ENCODE assay signal across 23 cellular contexts in the genomic region with DNA sequence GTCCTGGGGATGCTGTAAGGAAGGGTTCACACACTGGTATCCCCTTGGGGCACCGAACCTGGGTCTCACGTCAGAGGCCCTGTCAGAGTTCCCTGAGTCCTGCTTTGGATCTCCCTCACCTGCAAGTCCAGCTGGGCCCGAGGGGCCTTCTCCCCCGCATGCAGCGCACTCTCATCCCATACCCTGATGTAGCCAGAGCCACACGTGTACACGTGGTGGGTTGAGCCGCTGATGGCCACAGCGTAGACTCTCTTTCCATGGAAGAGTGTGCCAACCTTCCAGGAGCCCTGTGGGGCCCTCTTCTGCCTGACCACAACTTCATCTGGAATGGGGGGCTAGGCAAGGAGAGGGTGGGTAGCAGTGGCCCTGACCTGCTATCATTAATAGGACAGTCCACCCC. TPM values are rescaled to one million over a fixed set of nuclear protein-coding genes. Genes with fewer than 3 reads are reported as not detected.
"Had no signal": no experiment of that assay in that cellular context is flagged by ENCODE, and none has a peak within 500 bp of the region (broad histone marks: within the 10 kb centered on the region; RNA-seq: fewer than 3 reads in every experiment).

No MANE protein-coding gene starts in this region.

- H3K9me3 ChIP-seq: SJSA1 had no signal

- H3K27ac ChIP-seq: HL-60, SJSA1, SK-N-MC had no signal

- H3K36me3 ChIP-seq: SJSA1 had no signal

- H3K4me1 ChIP-seq: SJSA1 had no signal

- H3K4me3 ChIP-seq: SJSA1, SK-N-MC had no signal

- DNase-seq: KBM-7, MV-4-11, NCI-H1048, NCI-H1436, NCI-H187, NCI-H2029, NCI-H2081 treated with DMSO at 0.1 percent for 48 hours, NCI-H2171, NCI-H226, NCI-H446, NCI-H510A, NCI-H524 treated with DMSO at 0.1 percent for 48 hours, NCI-H69, NCI-H774, Right ventricle myocardium superior, RPMI8226, SIG-M5 had no signal

RNA-seq across cellular contexts. Expression of a gene that starts 9.9 kb away (rescaled TPM):
- total RNA-seq: HT-29, LHCN-M2, MCF 10A, Right ventricle myocardium superior, SJSA1 had no signal
